Comparison of ENCODE assay signal across 8 cellular contexts in the genomic region with DNA sequence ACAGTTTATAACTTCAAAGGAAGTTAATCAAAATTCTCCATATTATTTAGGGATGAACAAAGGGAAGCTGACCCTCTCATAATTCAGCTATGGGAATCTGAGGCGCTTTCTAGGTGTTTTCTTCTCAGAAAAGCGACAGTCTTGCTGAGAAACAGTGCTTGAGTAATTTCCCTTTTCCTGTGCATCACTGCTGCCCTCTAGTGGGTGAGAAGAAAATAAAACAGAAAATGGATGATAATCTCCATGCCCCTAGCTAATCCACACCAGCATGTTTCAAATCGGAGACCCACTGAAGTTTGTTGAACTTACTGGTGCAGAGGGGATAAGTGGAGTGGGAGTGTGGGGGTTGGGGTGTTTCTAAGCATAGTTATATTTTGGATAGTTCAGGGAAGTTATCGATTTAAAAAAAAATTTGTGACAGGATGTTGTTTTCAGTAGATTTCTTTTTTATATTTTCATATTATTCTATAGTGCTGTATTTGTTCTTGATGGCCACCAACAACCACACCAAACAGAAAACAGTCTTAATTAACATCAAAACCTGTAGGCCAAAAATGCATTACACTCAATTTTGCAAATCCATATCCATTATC. TPM values are rescaled to one million over a fixed set of nuclear protein-coding genes. Genes with fewer than 3 reads are reported as not detected.
A peak's percentile ranks its signal among the peaks of the same experiment; 100 is the strongest.
DNase-seq lines count a peak whose midpoint lies in the region; TF ChIP-seq lines count a peak whose summit lies in the region.

No MANE protein-coding gene starts in this region.

- H3K4me3 ChIP-seq in AG04449 (ENCODE audit: low read depth, low read length) (no peak overlapping the region), PC-9 (no peak overlapping the region), cardiac fibroblast (replicated peaks in 1 of 2; ENCODE audit: low read depth in 2 of 2, low read length in 2 of 2) (no peak overlapping the region), thyroid gland (replicated peaks in 1 of 3) (no peak overlapping the region)

- BruUV-seq in PC-9 (replicated peaks; lab: Mats Ljungman, UMichigan): no TSS peak

- no peaks in the 10 kb centered on the region for H3K9me2 ChIP-seq in PC-9 (ENCODE audit: insufficient read depth)

- peaks cover 34% of the 10 kb centered on the region for H4K20me1 ChIP-seq in PC-9 (ENCODE audit: insufficient read depth)

- no peak overlapping the region for H3K4me2 ChIP-seq in PC-9

- H3K27me3 ChIP-seq in PC-9 (ENCODE audit: insufficient read depth, low read depth) (no peaks in the 10 kb centered on the region), thyroid gland (no peaks in the 10 kb centered on the region)

- no peak overlapping the region for H2AFZ ChIP-seq in PC-9

- no peak for DNase-seq in AG04449 (ENCODE audit: low read depth, low spot score)
- peak; percentile 71 for DNase-seq in GF-D8 (lab: John Stamatoyannopoulos, UW)
- DNase-seq in HuH-7.5 (ENCODE audit: low spot score): peak; percentile 68
- DNase-seq in PC-9: no peak
- DNase-seq in cardiac fibroblast (ENCODE audit: low read depth in 2 of 2): peak; percentile 76 to 79
- DNase-seq in kidney tubule cell (ENCODE audit: low spot score): peak; percentile 69
- DNase-seq in thyroid gland: peak in 1 of 2 donors; percentile 10
- DNase-seq in NK-92 (lab: John Stamatoyannopoulos, UW; ENCODE audit: unreplicated experiment): no peak

- TF ChIP-seq POLR2A in thyroid gland (IDR thresholded peaks at IDR 0.05): no peak

- 18 to 24% methylated on average over 4 of the region's 4 CpGs for WGBS in thyroid gland, 2 donors

- H3K27ac ChIP-seq in PC-9 (no peak overlapping the region), thyroid gland (no peak overlapping the region)

- intact Hi-C loops in PC-9 (cut with micrococcal nuclease; ENCODE audit: unreplicated experiment) (loop anchor here (1.0 to 2.0 kb wide), 2 partner anchors 128 to 353 kb away; no protein-coding TSS in a partner anchor), thyroid gland (cut with DNase I) (no loop called here)

- 0 out of 2 replicates have a peak, but pooled peaks cover 5% of the 10 kb centered on the region for H3F3A ChIP-seq in PC-9 (ENCODE audit: insufficient read depth, low read depth)

- peaks cover 27% of the 10 kb centered on the region for H3K36me3 ChIP-seq in PC-9 (ENCODE audit: low read depth)
- H3K36me3 ChIP-seq in thyroid gland: no peaks in the 10 kb centered on the region

- peak; percentile 68 for TF ChIP-seq CTCF in AG04449 (IDR thresholded peaks at IDR 0.05; ENCODE audit: insufficient read depth, low read length, missing control alignments)
- peak; percentile 87 for TF ChIP-seq CTCF in PC-9 (conservative IDR thresholded peaks at IDR 0.05)
- TF ChIP-seq CTCF in cardiac fibroblast (IDR thresholded peaks at IDR 0.05; ENCODE audit: low read depth, low read length): peak; percentile 70
- peak; percentile 55 to 80 (median 72) for TF ChIP-seq CTCF in thyroid gland (IDR thresholded peaks at IDR 0.05)

- H3K9me3 ChIP-seq in PC-9 (ENCODE audit: insufficient read depth, low read depth) (no peaks in the 10 kb centered on the region), thyroid gland (no peaks in the 10 kb centered on the region)

- H3K4me1 ChIP-seq in PC-9 (replicated peaks; ENCODE audit: insufficient read depth) (no peaks in the 10 kb centered on the region), thyroid gland (no peaks in the 10 kb centered on the region)

- POLR2A ChIA-PET in AG04449 (lab: Yijun Ruan, JAX) (no interaction called here), PC-9 (lab: Charles Lee; ENCODE audit: unreplicated experiment) (no interaction called here)

- peaks cover 49% of the 10 kb centered on the region for H3K79me2 ChIP-seq in PC-9 (ENCODE audit: low read depth)

- CTCF ChIA-PET in AG04449 (lab: Yijun Ruan, JAX): interaction anchor here (0.7 to 5.3 kb wide), 32 partner anchors 11 to 790 kb away, joined by 3 to 55 read pairs (median 4); no protein-coding TSS in a partner anchor
- CTCF ChIA-PET in PC-9 (lab: Charles Lee): interaction anchor here (0.6 to 0.8 kb wide), 2 partner anchors 8 to 43 kb away, joined by 3 to 4 read pairs; no protein-coding TSS in a partner anchor

RNA-seq across cellular contexts. Expression of gene LCP1, which starts 21.4 kb away (rescaled TPM):
- total RNA-seq in PC-9 (2021) (131 and 197 TPM in 2 replicates), thyroid gland (10 to 100 TPM in 2 of 4 donors, 1 to 10 TPM in 2; 8.7 to 27.3 (median 11.9) TPM)

RNA-seq across cellular contexts. Expression of gene LRRC63, which starts 51.2 kb away (rescaled TPM):
- total RNA-seq in PC-9 (2021) (0.28 TPM in 1 of 2 replicates, not detected in the other), thyroid gland (under 1 TPM in 2 of 4 donors, not detected in 2; 0.11 to 0.13 TPM)

RNA-seq across cellular contexts. Expression of gene CPB2, which starts 55.7 kb away (rescaled TPM):
- not detected in 2 replicates for total RNA-seq in PC-9 (2021)
- under 1 TPM in 2 of 4 donors, not detected in 2; 0.67 to 0.83 TPM for total RNA-seq in thyroid gland

Comparison
In these comparisons a context has a peak if more than half of its experiments do, and no peak if none do; other contexts are left out.
1. DNase-seq: peak in GF-D8 (single experiment), HuH-7.5 (single experiment), cardiac fibroblast (2 of 2) and kidney tubule cell (single experiment); none in AG04449 (single experiment), PC-9 (0 of 2) and NK-92 (single experiment).
2. Peak in every context shown above with its lines, with median percentiles within 50 percentile points of each other: CTCF ChIP-seq.